ENCODE assay signal across 9 cellular contexts in the genomic region with DNA sequence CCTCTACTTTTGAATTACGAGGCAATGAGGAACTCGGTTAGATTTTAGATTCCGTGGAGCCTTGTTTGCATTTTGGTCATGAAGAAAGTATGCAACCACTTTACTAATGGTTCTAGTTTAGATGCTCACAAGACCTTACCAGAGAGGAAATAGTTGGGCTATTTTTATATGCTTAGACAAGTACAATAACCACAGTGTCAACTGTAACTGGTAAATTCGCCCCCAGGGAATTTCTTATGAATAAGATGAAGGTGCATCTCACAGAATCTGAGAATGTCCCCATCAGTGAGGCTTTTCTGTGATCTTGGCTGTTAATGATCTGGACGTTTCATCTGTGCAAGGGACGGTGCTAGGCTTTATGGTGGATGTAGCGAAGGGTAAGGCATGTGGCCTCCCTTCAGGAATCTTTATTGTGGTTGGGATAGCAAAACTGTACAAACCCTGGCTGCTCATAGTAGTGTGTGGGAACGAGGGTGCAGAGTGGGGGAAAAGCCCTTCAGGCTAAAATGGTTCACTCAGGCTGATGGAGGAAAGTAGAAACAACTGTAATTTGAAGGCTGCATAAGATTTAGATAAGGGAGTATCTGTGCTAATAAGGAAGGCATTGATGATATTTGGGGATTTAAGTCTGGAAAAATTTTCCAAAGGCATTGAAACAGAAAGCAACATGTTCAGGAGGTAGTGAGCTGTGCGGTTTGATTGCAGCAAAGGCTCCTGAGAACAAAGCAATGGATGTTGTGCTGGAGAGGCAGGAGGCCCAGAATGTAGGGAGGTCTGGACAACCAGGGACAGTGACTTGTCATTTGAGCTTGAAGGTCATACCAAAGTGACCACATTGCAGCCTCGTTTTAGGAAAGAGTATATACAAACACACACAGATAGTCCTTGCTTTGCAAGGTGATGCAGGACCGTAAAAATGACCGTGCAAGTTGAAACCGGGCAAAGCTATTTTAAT. TPM values are rescaled to one million over a fixed set of nuclear protein-coding genes. Genes with fewer than 3 reads are reported as not detected.
DNase-seq lines count a peak whose midpoint lies in the region; ATAC-seq lines count a peak whose summit lies in the region.
"Had no signal": no experiment of that assay in that cellular context is flagged by ENCODE, and none has a peak within 500 bp of the region (broad histone marks: within the 10 kb centered on the region; RNA-seq: fewer than 3 reads in every experiment).

No MANE protein-coding gene starts in this region.

- H2AK5ac ChIP-seq in mesendoderm (ENCODE audit: low read length) = no peak overlapping the region

- peaks cover 0 to 11% (median 8%) of the 10 kb centered on the region in 3 donors for H3K36me3 Mint-ChIP-seq in CD8-positive, alpha-beta memory T cell
- H3K36me3 Mint-ChIP-seq in T-helper 17 cell (ENCODE audit: low read depth) = peaks cover 7% of the 10 kb centered on the region

- no CpG with 5 or more reads among the region's 13 CpGs for WGBS in mesendoderm (ENCODE audit: extremely low coverage, insufficient coverage, low lambda C conversion rate)

- no peak overlapping the region for H3K56ac ChIP-seq in mesendoderm (ENCODE audit: low read length)

- H3K9me3 ChIP-seq in CD8-positive, alpha-beta memory T cell (ENCODE audit: low read length) = no peaks in the 10 kb centered on the region
- no peaks in the 10 kb centered on the region for H3K9me3 ChIP-seq in T-helper 17 cell (ENCODE audit: control insufficient read depth, low read length, poor library complexity, severe bottlenecking)
- H3K9me3 ChIP-seq: pancreas had no signal

- H3K4ac ChIP-seq in mesendoderm (ENCODE audit: low read depth, low read length) = no peak overlapping the region

- H2BK15ac ChIP-seq in mesendoderm (replicated peaks; ENCODE audit: low read depth) = no peak overlapping the region

- H3K4me1 ChIP-seq in CD8-positive, alpha-beta memory T cell (ENCODE audit: insufficient read depth, low read length) = peaks cover 77% of the 10 kb centered on the region
- peaks cover 7% of the 10 kb centered on the region for H3K4me1 ChIP-seq in mesendoderm (ENCODE audit: control insufficient read depth, low read depth, low read length)

- H3K27ac Mint-ChIP-seq in CD8-positive, alpha-beta memory T cell = peak overlapping the region; percentile 83 to 97 (median 93)
- H3K27ac Mint-ChIP-seq in T-helper 17 cell = peak overlapping the region; percentile 99

- peaks cover 74 to 92% (median 86%) of the 10 kb centered on the region in 3 donors for H3K4me1 Mint-ChIP-seq in CD8-positive, alpha-beta memory T cell
- H3K4me1 Mint-ChIP-seq in T-helper 17 cell = peaks cover 55% of the 10 kb centered on the region

- no peak overlapping the region for H2BK120ac ChIP-seq in mesendoderm (ENCODE audit: low read depth, low read length)

- no peak overlapping the region for H3K4me2 ChIP-seq in mesendoderm (ENCODE audit: low read length)

- H3K36me3 ChIP-seq in CD8-positive, alpha-beta memory T cell (ENCODE audit: insufficient read depth, low read length) = no peaks in the 10 kb centered on the region
- no peaks in the 10 kb centered on the region for H3K36me3 ChIP-seq in mesendoderm (ENCODE audit: control insufficient read depth, insufficient read depth, low read length)
- H3K36me3 ChIP-seq: pancreas had no signal

- peak; percentile 85 for ATAC-seq in GM19438 (IDR thresholded peaks at IDR 0.05; ENCODE audit: low read depth, unreplicated experiment)
- ATAC-seq in HG03378 (IDR thresholded peaks at IDR 0.05; ENCODE audit: unreplicated experiment) = peak; percentile 93
- ATAC-seq in T-helper 17 cell = peak; percentile 68

- no peaks in the 10 kb centered on the region for H3K27me3 Mint-ChIP-seq in CD8-positive, alpha-beta memory T cell
- H3K27me3 Mint-ChIP-seq in T-helper 17 cell = no peaks in the 10 kb centered on the region

- POLR2A ChIA-PET in CD8-positive, alpha-beta memory T cell (lab: Charles Lee) = interaction anchor here (0.8 to 4.3 kb wide), 4 partner anchors 11 to 29 kb away, joined by 3 to 21 read pairs (median 4); a partner anchor contains a TSS

- CTCF ChIA-PET in CD8-positive, alpha-beta memory T cell (lab: Charles Lee) = interaction anchor here (1.0 to 4.9 kb wide), 6 partner anchors 11 to 208 kb away, joined by 3 to 49 read pairs (median 8); a partner anchor contains a TSS

- H3K4me3 Mint-ChIP-seq in CD8-positive, alpha-beta memory T cell = peak overlapping the region; percentile 71 to 91 (median 80)
- H3K4me3 Mint-ChIP-seq in T-helper 17 cell = peak overlapping the region; percentile 96

- no peak overlapping the region for H3K27ac ChIP-seq in CD8-positive, alpha-beta memory T cell (ENCODE audit: low read depth, low read length)
- no peak overlapping the region for H3K27ac ChIP-seq in mesendoderm (ENCODE audit: low read depth, low read length)
- H3K27ac ChIP-seq: pancreas had no signal

- peaks cover 22% of the 10 kb centered on the region for H3K79me1 ChIP-seq in mesendoderm (ENCODE audit: low read length)

- no peaks in the 10 kb centered on the region for H3K27me3 ChIP-seq in CD8-positive, alpha-beta memory T cell (ENCODE audit: insufficient read depth, low read length, poor library complexity, severe bottlenecking)
- H3K27me3 ChIP-seq in mesendoderm (ENCODE audit: insufficient read depth, low read length, poor library complexity) = no peaks in the 10 kb centered on the region
- H3K27me3 ChIP-seq: pancreas had no signal

- H3K79me2 ChIP-seq in mesendoderm (ENCODE audit: control insufficient read depth, insufficient read depth, low read length) = peaks cover 28% of the 10 kb centered on the region

- peak in 1 of 5 donors; percentile 42 for DNase-seq in CD8-positive, alpha-beta memory T cell
- DNase-seq in T-helper 17 cell = no peak
- peak; percentile 76 for DNase-seq in iris pigment epithelial cell (ENCODE audit: low read depth)
- DNase-seq in DMS79 (lab: John Stamatoyannopoulos, UW) = no peak
- no peak for DNase-seq in mesendoderm
- no peak for DNase-seq in stimulated activated CD4-positive, alpha-beta T cell treated with anti-CD3 and anti-CD28 coated beads, Interleukin-1b, Interleukin-23, amount 100 ng/mL, for 48 hours
- DNase-seq: pancreas had no signal

- no peak overlapping the region for H2BK5ac ChIP-seq in mesendoderm (ENCODE audit: low read length)

- H4K8ac ChIP-seq in mesendoderm (ENCODE audit: low read depth, low read length) = no peak overlapping the region

- no peaks in the 10 kb centered on the region for H3K9me3 Mint-ChIP-seq in CD8-positive, alpha-beta memory T cell

- H3K9ac ChIP-seq in mesendoderm (ENCODE audit: low read length) = no peak overlapping the region

- H3K23ac ChIP-seq in mesendoderm (ENCODE audit: low read length) = no peak overlapping the region

- H4K5ac ChIP-seq in mesendoderm (ENCODE audit: low read length) = no peak overlapping the region

- peak overlapping the region; percentile 23 for H3K4me3 ChIP-seq in CD8-positive, alpha-beta memory T cell (ENCODE audit: low read length)
- no peak overlapping the region for H3K4me3 ChIP-seq in mesendoderm (ENCODE audit: low read length)
- H3K4me3 ChIP-seq: pancreas had no signal

- H3K18ac ChIP-seq in mesendoderm (ENCODE audit: low read length) = no peak overlapping the region

RNA-seq across cellular contexts. Expression of a gene that starts 28.4 kb away (rescaled TPM):
- 10 to 100 TPM; 62.3 to 63.7 TPM for total RNA-seq in CD8-positive, alpha-beta memory T cell
- 160 TPM for polyA plus RNA-seq in CD8-positive, alpha-beta memory T cell
- total RNA-seq in T-helper 17 cell = 10 to 100 TPM; 74.2 to 75.3 TPM
- 39.5 TPM for polyA plus RNA-seq in mesendoderm (2013, experiment 1 of 2)
- 37.8 TPM for polyA plus RNA-seq in mesendoderm (2013, experiment 2 of 2)

RNA-seq across cellular contexts. Expression of a gene that starts 29.2 kb away (rescaled TPM):
- 10 to 100 TPM; 15.2 to 16.2 TPM for total RNA-seq in CD8-positive, alpha-beta memory T cell
- 32.4 TPM for polyA plus RNA-seq in CD8-positive, alpha-beta memory T cell
- 10 to 100 TPM; 10.1 to 13.6 TPM for total RNA-seq in T-helper 17 cell
- not detected for polyA plus RNA-seq in mesendoderm (2013, experiment 1 of 2)
- polyA plus RNA-seq in mesendoderm (2013, experiment 2 of 2) = not detected
